Comparison of ENCODE assay signal across 1 cellular context in genomic region chr1:62435231-62436038, GRCh38.
TF ChIP-seq lines count a peak whose summit lies in the region.

No MANE protein-coding gene starts in this region.

TF ChIP-seq in neural cell, 6 proteins besides CTCF, POLR2A, EP300 and RAD21 (continued from another document):
- TF ChIP-seq REST (IDR thresholded peaks at IDR 0.05; ENCODE audit: borderline replicate concordance), result no peak
